In the genomic region with DNA sequence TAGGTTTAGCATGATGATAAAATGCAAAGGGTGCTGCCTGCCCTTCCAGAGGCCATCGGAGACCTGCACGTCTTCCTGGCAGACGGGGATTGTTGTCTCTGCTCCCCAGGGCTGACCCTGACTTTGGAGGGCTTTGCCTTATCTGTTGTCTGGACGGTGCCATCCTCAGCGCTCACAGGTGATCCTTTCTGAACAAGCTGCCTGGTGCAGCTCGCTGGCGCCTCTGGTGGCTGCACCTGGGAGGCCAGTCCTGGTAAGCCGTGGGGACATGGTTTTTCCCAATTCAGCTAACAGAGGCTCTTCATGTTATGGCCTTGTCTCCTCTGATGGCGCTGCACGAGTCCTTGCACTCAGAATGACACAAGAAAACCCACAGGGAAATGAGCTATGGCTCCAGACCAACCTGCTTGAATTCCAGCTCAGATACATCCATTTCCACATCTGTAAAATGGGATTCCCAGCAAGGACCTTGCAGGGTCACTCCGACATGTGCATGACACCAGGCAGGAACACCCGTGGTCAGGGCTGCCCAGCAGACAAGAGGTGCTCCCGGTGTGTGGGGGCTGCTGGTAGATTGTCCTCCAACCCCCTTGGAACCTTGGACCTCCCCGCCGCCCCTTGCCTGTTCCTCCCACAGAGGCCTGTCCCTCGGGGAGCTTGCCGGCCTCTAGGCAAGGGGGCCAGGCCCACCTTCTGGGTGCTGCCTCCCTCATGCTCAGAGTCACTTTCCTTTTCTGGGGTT, we compare ENCODE assay signal across 1 cellular context.
TF ChIP-seq lines count a peak whose summit lies in the region.

No MANE protein-coding gene starts in this region.

TF ChIP-seq in HCT116, 20 proteins besides CTCF, POLR2A, EP300 and RAD21 (continued from another document):
- TF ChIP-seq, protein P1, sequence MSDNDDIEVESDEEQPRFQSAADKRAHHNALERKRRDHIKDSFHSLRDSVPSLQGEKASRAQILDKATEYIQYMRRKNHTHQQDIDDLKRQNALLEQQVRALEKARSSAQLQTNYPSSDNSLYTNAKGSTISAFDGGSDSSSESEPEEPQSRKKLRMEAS (IDR thresholded peaks at IDR 0.05): no peak
- TF ChIP-seq ATF3 (IDR thresholded peaks at IDR 0.05) (no peak), YY1 (IDR thresholded peaks at IDR 0.05; ENCODE audit: extremely low read depth, insufficient replicate concordance, low read depth, low read length) (no peak), SP1 (IDR thresholded peaks at IDR 0.05; ENCODE audit: low read depth) (no peak), CBX3 (IDR thresholded peaks at IDR 0.05; ENCODE audit: low read depth) (no peak), EZH2phosphoT487 (IDR thresholded peaks at IDR 0.05; ENCODE audit: borderline replicate concordance) (no peak), ZBTB33 (IDR thresholded peaks at IDR 0.05; ENCODE audit: extremely low read depth, insufficient replicate concordance, low read length) (no peak), JUND (IDR thresholded peaks at IDR 0.05) (no peak), SRF (IDR thresholded peaks at IDR 0.05; ENCODE audit: low read depth) (no peak), POLR2AphosphoS5 (IDR thresholded peaks at IDR 0.05; ENCODE audit: low read depth, low read length) (no peak), TCF7L2 (IDR thresholded peaks at IDR 0.05; ENCODE audit: borderline replicate concordance, extremely low read depth, insufficient read depth, insufficient read length) (no peak)
- TF ChIP-seq, protein P2, sequence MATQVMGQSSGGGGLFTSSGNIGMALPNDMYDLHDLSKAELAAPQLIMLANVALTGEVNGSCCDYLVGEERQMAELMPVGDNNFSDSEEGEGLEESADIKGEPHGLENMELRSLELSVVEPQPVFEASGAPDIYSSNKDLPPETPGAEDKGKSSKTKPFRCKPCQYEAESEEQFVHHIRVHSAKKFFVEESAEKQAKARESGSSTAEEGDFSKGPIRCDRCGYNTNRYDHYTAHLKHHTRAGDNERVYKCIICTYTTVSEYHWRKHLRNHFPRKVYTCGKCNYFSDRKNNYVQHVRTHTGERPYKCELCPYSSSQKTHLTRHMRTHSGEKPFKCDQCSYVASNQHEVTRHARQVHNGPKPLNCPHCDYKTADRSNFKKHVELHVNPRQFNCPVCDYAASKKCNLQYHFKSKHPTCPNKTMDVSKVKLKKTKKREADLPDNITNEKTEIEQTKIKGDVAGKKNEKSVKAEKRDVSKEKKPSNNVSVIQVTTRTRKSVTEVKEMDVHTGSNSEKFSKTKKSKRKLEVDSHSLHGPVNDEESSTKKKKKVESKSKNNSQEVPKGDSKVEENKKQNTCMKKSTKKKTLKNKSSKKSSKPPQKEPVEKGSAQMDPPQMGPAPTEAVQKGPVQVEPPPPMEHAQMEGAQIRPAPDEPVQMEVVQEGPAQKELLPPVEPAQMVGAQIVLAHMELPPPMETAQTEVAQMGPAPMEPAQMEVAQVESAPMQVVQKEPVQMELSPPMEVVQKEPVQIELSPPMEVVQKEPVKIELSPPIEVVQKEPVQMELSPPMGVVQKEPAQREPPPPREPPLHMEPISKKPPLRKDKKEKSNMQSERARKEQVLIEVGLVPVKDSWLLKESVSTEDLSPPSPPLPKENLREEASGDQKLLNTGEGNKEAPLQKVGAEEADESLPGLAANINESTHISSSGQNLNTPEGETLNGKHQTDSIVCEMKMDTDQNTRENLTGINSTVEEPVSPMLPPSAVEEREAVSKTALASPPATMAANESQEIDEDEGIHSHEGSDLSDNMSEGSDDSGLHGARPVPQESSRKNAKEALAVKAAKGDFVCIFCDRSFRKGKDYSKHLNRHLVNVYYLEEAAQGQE (IDR thresholded peaks at IDR 0.05; ENCODE audit: low read depth): no peak
